Comparison of ENCODE assay signal across 8 cellular contexts in the genomic region with DNA sequence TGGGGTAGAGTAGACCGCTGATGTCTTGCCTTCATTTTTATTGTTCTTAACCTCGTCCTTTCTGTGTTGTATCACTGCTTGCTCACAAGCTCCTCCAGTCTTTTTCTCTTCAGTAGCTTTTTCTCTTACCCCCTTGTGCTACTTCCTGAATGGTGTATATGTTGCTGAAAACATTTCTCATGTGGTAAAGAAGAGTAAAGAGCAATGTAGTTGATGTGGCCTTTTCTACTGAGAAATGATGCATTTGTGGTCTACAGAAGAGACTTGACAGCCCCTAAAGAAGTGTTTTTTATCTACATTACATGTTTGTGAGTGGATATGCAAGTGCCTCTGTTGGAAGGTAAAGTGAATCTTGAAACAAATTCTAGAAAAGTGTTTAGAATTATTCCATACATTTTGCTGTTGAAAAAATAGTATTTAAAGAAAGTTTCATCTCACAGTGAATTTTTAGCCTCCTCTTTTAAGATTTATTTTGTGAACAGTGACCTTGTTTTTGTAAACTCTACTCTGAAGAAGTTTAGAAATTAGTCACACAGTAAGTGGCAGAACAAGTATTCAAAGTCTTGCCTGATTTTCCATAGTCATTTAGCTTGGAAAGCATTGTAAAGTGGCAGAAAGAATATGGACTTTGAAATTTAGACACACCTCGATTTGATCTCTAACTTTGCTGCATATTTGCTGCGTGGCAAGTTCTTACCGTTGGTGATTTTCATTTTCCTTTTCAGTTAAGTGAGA. TPM values are rescaled to one million over a fixed set of nuclear protein-coding genes. Genes with fewer than 3 reads are reported as not detected.
A peak's percentile ranks its signal among the peaks of the same experiment; 100 is the strongest.
DNase-seq lines count a peak whose midpoint lies in the region; ATAC-seq and TF ChIP-seq lines count a peak whose summit lies in the region.

No MANE protein-coding gene starts in this region.

- intact Hi-C loops in upper lobe of right lung (cut with DNase I) = no loop called here
- intact Hi-C loops in uterus (cut with DNase I; ENCODE audit: low total_unique reads) = no loop called here

- DNase-seq in activated naive CD4-positive, alpha-beta T cell treated with Interleukin-2 at 50 U/mL for 16 hours = no peak
- peak; percentile 56 for DNase-seq in epithelial cell of esophagus (ENCODE audit: low read depth)
- DNase-seq in upper lobe of right lung = no peak
- DNase-seq in uterus = no peak
- no peak for DNase-seq in iPS-NIHi11 (ENCODE audit: low spot score)

- no peaks in the 10 kb centered on the region for H3K27me3 ChIP-seq in upper lobe of right lung
- H3K27me3 ChIP-seq in uterus = no peaks in the 10 kb centered on the region

- peak overlapping the region; percentile 91 for H3K4me3 Mint-ChIP-seq in activated naive CD4-positive, alpha-beta T cell treated with anti-CD3 and anti-CD28 coated beads, Interleukin-2, amount 50 U/mL, for 24 hours

- H3K27me3 Mint-ChIP-seq in activated naive CD4-positive, alpha-beta T cell treated with anti-CD3 and anti-CD28 coated beads, Interleukin-2, amount 50 U/mL, for 24 hours = no peaks in the 10 kb centered on the region

- H3K4me3 ChIP-seq in epithelial cell of esophagus (ENCODE audit: low read length) = peak overlapping the region; percentile 29
- H3K4me3 ChIP-seq in upper lobe of right lung = no peak overlapping the region
- no peak overlapping the region for H3K4me3 ChIP-seq in uterus

- H3K36me3 ChIP-seq in KOPT-K1 (ENCODE audit: insufficient read depth, low read length) (peaks cover 17% of the 10 kb centered on the region), upper lobe of right lung (no peaks in the 10 kb centered on the region), uterus (no peaks in the 10 kb centered on the region)

- H3K27ac Mint-ChIP-seq in activated naive CD4-positive, alpha-beta T cell treated with anti-CD3 and anti-CD28 coated beads, Interleukin-2, amount 50 U/mL, for 24 hours = peak overlapping the region; percentile 94

- ATAC-seq in upper lobe of right lung = no peak
- no peak for ATAC-seq in GM21737 (IDR thresholded peaks at IDR 0.05; ENCODE audit: unreplicated experiment)

- H3K9me3 ChIP-seq in KOPT-K1 (ENCODE audit: insufficient read depth, low read length, poor library complexity, severe bottlenecking) (no peaks in the 10 kb centered on the region), upper lobe of right lung (no peaks in the 10 kb centered on the region), uterus (no peaks in the 10 kb centered on the region)

- TF ChIP-seq POLR2A in uterus (IDR thresholded peaks at IDR 0.05) = no peak

- H3K27ac ChIP-seq in KOPT-K1 (ENCODE audit: low read depth, low read length, poor library complexity, severe bottlenecking) = peak overlapping the region; percentile 41
- H3K27ac ChIP-seq in upper lobe of right lung = peak overlapping the region; percentile 49
- H3K27ac ChIP-seq in uterus = no peak overlapping the region

- peaks cover 81% of the 10 kb centered on the region for H3K4me1 Mint-ChIP-seq in activated naive CD4-positive, alpha-beta T cell treated with anti-CD3 and anti-CD28 coated beads, Interleukin-2, amount 50 U/mL, for 24 hours

- peaks cover 4% of the 10 kb centered on the region for H3K36me3 Mint-ChIP-seq in activated naive CD4-positive, alpha-beta T cell treated with anti-CD3 and anti-CD28 coated beads, Interleukin-2, amount 50 U/mL, for 24 hours

- H3K9me3 Mint-ChIP-seq in activated naive CD4-positive, alpha-beta T cell treated with anti-CD3 and anti-CD28 coated beads, Interleukin-2, amount 50 U/mL, for 24 hours = no peaks in the 10 kb centered on the region

- H3K4me1 ChIP-seq in upper lobe of right lung (peaks cover 18% of the 10 kb centered on the region), uterus (no peaks in the 10 kb centered on the region)

- TF ChIP-seq CTCF in epithelial cell of esophagus (IDR thresholded peaks at IDR 0.05; ENCODE audit: insufficient read depth, low read depth, low read length, missing control alignments) (no peak), upper lobe of right lung (IDR thresholded peaks at IDR 0.05) (no peak), uterus (IDR thresholded peaks at IDR 0.05) (no peak)

RNA-seq across cellular contexts. Expression of gene CDC42SE2, which starts 17.4 kb away (rescaled TPM):
- total RNA-seq in upper lobe of right lung (37.0 TPM), uterus (10 to 100 TPM in 3 of 4 donors, 1 to 10 TPM in 1; 4.6 to 62.8 (median 21.9) TPM)

Comparison
In these comparisons a context has a peak if more than half of its experiments do, and no peak if none do; other contexts are left out.
1. H3K27ac ChIP-seq: peak in KOPT-K1 (single experiment) and upper lobe of right lung (single experiment); none in uterus (0 of 2).